18 cellular contexts compared by ENCODE assay signal in the genomic region with DNA sequence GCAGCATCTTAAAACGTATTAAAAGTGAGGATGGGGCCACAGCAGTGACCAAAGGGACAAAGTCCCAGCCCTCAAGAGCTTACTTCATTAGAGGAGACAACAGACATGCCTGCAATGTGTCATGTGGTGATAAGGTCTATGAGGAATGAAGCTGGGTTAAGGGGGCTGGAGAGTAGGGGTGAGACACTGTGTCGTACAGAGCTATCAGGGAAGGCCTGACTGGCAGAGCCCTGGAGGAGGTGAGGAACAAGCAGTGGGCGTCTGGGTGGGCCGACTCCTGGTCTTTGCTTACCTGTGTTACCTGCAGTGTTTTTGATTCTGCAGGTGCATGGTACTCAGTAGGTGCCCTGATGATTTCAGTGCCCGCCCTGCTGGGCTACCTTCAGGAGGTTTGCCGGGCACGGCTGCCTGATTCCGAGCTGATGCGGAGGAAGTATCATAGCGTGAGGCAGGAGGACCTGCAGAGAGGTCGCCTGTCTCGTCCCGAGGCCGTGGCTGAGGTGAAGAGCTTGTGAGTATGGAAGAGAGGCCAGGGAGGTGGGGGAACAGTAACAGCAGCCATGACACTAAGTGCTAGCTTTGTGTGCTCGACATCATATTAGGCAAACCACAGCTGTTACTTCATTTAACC. TPM values are rescaled to one million over a fixed set of nuclear protein-coding genes. Genes with fewer than 3 reads are reported as not detected.
"Had no signal": no experiment of that assay in that cellular context is flagged by ENCODE, and none has a peak within 500 bp of the region (broad histone marks: within the 10 kb centered on the region; RNA-seq: fewer than 3 reads in every experiment).

No MANE protein-coding gene starts in this region.

- H3K27ac Mint-ChIP-seq: nephron; stimulated activated memory B cell treated with anti-CD40 and anti-IgM and Interleukin-4, amounts not matched to agents 10 μg/mL and 1 μg/mL and 100 μg/mL, for 72 hours had no signal

- ATAC-seq: activated CD4-positive, CD25-positive, alpha-beta regulatory T cell treated with anti-CD3 and anti-CD28 coated beads, Interleukin-2, amount 50 U/mL, for 24 hours; stimulated activated memory B cell treated with anti-CD40 and anti-IgM and Interleukin-4, amounts not matched to agents 10 μg/mL and 1 μg/mL and 100 μg/mL, for 72 hours had no signal

- H3K27me3 Mint-ChIP-seq: stimulated activated memory B cell treated with anti-CD40 and anti-IgM and Interleukin-4, amounts not matched to agents 10 μg/mL and 1 μg/mL and 100 μg/mL, for 72 hours had no signal

- H3K4me3 Mint-ChIP-seq: nephron; stimulated activated memory B cell treated with anti-CD40 and anti-IgM and Interleukin-4, amounts not matched to agents 10 μg/mL and 1 μg/mL and 100 μg/mL, for 72 hours had no signal

- DNase-seq: activated CD4-positive, alpha-beta T cell treated with anti-CD3 and anti-CD28 coated beads, Interleukin-2, amount 50 U/mL, for 1 hour; activated naive CD4-positive, alpha-beta T cell; activated T-cell treated with anti-CD3 and anti-CD28 coated beads for 4 hours; caudate nucleus; foreskin melanocyte; mesendoderm; stimulated activated CD4-positive, alpha-beta T cell treated with anti-CD3 and anti-CD28 coated beads, Interleukin-12 subunit alpha, Interleukin-12 subunit beta, amount 100 ng/mL, for 4 hours; SW 1271; tibial artery had no signal

- H3K9me3 Mint-ChIP-seq: nephron; stimulated activated memory B cell treated with anti-CD40 and anti-IgM and Interleukin-4, amounts not matched to agents 10 μg/mL and 1 μg/mL and 100 μg/mL, for 72 hours had no signal

RNA-seq across cellular contexts. Expression of gene SFRP5, which starts 27.3 kb away (rescaled TPM):
- total RNA-seq: ascending aorta; endothelial cell of umbilical vein; fibroblast of lung; kidney epithelial cell; pulmonary artery endothelial cell; T-helper 2 cell treated with Interferon-gamma antibody and Interleukin-4, amounts not matched to agents 100 ng/mL and 5 ng/mL, for 36 hours had no signal
